Comparison of ENCODE assay signal across 2 cellular contexts in the genomic region with DNA sequence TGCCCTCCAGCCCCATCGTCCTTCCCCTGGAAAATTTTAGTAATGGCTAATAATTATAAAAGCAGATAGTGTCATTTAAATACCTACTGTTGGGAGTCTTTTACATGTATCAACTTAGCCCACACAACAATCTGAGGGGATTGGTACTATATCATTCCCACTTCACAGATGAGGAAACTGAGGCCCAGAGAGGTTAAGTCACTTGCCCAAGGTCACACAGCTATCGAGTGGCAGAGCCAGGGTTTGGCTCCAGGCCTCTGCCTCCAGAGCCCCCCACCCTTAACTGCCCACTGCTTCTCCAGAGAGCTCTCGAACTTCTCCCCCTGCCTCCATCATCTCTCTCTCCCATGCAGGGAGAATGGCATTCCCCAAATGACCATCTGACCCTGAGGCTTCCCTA.
TF ChIP-seq lines count a peak whose summit lies in the region.

No MANE protein-coding gene starts in this region.

TF ChIP-seq in HepG2, 621 proteins besides CTCF, POLR2A, EP300 and RAD21:
- TF ChIP-seq RAD51 (IDR thresholded peaks at IDR 0.05; ENCODE audit: borderline replicate concordance): no peak
- TF ChIP-seq ZBTB42 (CRISPR knock-in tag; IDR thresholded peaks at IDR 0.05): no peak
- peak; percentile 86 for TF ChIP-seq ZNF768 (CRISPR knock-in tag; IDR thresholded peaks at IDR 0.05)
- TF ChIP-seq, protein P1, sequence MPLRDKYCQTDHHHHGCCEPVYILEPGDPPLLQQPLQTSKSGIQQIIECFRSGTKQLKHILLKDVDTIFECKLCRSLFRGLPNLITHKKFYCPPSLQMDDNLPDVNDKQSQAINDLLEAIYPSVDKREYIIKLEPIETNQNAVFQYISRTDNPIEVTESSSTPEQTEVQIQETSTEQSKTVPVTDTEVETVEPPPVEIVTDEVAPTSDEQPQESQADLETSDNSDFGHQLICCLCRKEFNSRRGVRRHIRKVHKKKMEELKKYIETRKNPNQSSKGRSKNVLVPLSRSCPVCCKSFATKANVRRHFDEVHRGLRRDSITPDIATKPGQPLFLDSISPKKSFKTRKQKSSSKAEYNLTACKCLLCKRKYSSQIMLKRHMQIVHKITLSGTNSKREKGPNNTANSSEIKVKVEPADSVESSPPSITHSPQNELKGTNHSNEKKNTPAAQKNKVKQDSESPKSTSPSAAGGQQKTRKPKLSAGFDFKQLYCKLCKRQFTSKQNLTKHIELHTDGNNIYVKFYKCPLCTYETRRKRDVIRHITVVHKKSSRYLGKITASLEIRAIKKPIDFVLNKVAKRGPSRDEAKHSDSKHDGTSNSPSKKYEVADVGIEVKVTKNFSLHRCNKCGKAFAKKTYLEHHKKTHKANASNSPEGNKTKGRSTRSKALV (CRISPR knock-in tag; IDR thresholded peaks at IDR 0.05): no peak
- no peak for TF ChIP-seq ONECUT2 (CRISPR knock-in tag; IDR thresholded peaks at IDR 0.05)
- TF ChIP-seq NFYB (CRISPR knock-in tag; IDR thresholded peaks at IDR 0.05): no peak
- TF ChIP-seq ZSCAN30 (CRISPR knock-in tag; IDR thresholded peaks at IDR 0.05): no peak
- TF ChIP-seq, protein P2, sequence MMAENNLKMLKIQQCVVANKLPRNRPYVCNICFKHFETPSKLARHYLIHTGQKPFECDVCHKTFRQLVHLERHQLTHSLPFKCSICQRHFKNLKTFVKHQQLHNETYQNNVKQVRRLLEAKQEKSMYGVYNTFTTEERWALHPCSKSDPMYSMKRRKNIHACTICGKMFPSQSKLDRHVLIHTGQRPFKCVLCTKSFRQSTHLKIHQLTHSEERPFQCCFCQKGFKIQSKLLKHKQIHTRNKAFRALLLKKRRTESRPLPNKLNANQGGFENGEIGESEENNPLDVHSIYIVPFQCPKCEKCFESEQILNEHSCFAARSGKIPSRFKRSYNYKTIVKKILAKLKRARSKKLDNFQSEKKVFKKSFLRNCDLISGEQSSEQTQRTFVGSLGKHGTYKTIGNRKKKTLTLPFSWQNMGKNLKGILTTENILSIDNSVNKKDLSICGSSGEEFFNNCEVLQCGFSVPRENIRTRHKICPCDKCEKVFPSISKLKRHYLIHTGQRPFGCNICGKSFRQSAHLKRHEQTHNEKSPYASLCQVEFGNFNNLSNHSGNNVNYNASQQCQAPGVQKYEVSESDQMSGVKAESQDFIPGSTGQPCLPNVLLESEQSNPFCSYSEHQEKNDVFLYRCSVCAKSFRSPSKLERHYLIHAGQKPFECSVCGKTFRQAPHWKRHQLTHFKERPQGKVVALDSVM (CRISPR knock-in tag; IDR thresholded peaks at IDR 0.05): no peak
- TF ChIP-seq ZNF430 (CRISPR knock-in tag; IDR thresholded peaks at IDR 0.05): no peak
- 0 out of 2 replicates have a peak, but pooled peaks have one; percentile 10 for TF ChIP-seq ZNF629 (CRISPR knock-in tag; conservative IDR thresholded peaks at IDR 0.05)
- TF ChIP-seq SKI (IDR thresholded peaks at IDR 0.05; ENCODE audit: partially characterized antibody): no peak

TF ChIP-seq in K562, 482 proteins besides CTCF, POLR2A, EP300 and RAD21:
- TF ChIP-seq RBM25 (IDR thresholded peaks at IDR 0.05; ENCODE audit: low read depth, low read length, severe bottlenecking) (peak; percentile 90), BCOR (IDR thresholded peaks at IDR 0.05) (peak; percentile 62; the same call in 1 of the 2 replicates), ZBTB1 (CRISPR knock-in tag; IDR thresholded peaks at IDR 0.05; ENCODE audit: borderline replicate concordance, low read depth) (no peak), ZNF445 (CRISPR knock-in tag; IDR thresholded peaks at IDR 0.05; ENCODE audit: low read depth) (no peak), ADNP (tag; IDR thresholded peaks at IDR 0.05) (peak; percentile 56), RCOR1 (IDR thresholded peaks at IDR 0.05; ENCODE audit: borderline replicate concordance in 1 of 2, low read depth in 2 of 2, low read length in 2 of 2) (peak in 1 of 2 experiments; percentile 54; a peak in 1 of 4 replicates), KDM1A (IDR thresholded peaks at IDR 0.05) (peak in 1 of 2 experiments; percentile 52; a peak in 2 of 4 replicates), ESRRA (IDR thresholded peaks at IDR 0.05; ENCODE audit: borderline replicate concordance, low read depth) (peak; percentile 59; the same call in 1 of the 2 replicates), ZFP36 (IDR thresholded peaks at IDR 0.05; ENCODE audit: low read depth, low read length, partially characterized antibody) (peak; percentile 78)
- TF ChIP-seq, protein P3, sequence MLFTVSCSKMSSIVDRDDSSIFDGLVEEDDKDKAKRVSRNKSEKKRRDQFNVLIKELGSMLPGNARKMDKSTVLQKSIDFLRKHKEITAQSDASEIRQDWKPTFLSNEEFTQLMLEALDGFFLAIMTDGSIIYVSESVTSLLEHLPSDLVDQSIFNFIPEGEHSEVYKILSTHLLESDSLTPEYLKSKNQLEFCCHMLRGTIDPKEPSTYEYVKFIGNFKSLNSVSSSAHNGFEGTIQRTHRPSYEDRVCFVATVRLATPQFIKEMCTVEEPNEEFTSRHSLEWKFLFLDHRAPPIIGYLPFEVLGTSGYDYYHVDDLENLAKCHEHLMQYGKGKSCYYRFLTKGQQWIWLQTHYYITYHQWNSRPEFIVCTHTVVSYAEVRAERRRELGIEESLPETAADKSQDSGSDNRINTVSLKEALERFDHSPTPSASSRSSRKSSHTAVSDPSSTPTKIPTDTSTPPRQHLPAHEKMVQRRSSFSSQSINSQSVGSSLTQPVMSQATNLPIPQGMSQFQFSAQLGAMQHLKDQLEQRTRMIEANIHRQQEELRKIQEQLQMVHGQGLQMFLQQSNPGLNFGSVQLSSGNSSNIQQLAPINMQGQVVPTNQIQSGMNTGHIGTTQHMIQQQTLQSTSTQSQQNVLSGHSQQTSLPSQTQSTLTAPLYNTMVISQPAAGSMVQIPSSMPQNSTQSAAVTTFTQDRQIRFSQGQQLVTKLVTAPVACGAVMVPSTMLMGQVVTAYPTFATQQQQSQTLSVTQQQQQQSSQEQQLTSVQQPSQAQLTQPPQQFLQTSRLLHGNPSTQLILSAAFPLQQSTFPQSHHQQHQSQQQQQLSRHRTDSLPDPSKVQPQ (CRISPR knock-in tag; IDR thresholded peaks at IDR 0.05; ENCODE audit: borderline replicate concordance): no peak
